10 cellular contexts compared by ENCODE assay signal in genomic region chr16:30187556-30187865, GRCh38. TPM values are rescaled to one million over a fixed set of nuclear protein-coding genes. Genes with fewer than 3 reads are reported as not detected.
DNase-seq lines count a peak whose midpoint lies in the region; ATAC-seq and TF ChIP-seq lines count a peak whose summit lies in the region.
"Had no signal": no experiment of that assay in that cellular context is flagged by ENCODE, and none has a peak within 500 bp of the region (broad histone marks: within the 10 kb centered on the region; RNA-seq: fewer than 3 reads in every experiment).

No MANE protein-coding gene starts in this region.

- peak overlapping the region; percentile 80; the same call in 1 of the 2 replicates for H3K4me2 ChIP-seq in OCI-LY1 (ENCODE audit: low read length)
- H3K4me2 ChIP-seq: neural progenitor cell had no signal

- H3K9me3 Mint-ChIP-seq in activated T-cell treated with anti-CD3 and anti-CD28 coated beads, Interleukin-2, amount 50 U/mL, for 4 hours = no peaks in the 10 kb centered on the region
- H3K9me3 Mint-ChIP-seq in central memory CD8-positive, alpha-beta T cell = no peaks in the 10 kb centered on the region
- no peaks in the 10 kb centered on the region for H3K9me3 Mint-ChIP-seq in stimulated activated naive CD8-positive, alpha-beta T cell treated with anti-CD3 and anti-CD28 coated beads, Interleukin-15, amount 100 ng/mL, for 72 hours
- H3K9me3 Mint-ChIP-seq: neural progenitor cell had no signal

- H3K79me2 ChIP-seq in OCI-LY1 (ENCODE audit: insufficient read depth, low read length) = no peaks in the 10 kb centered on the region

- no peaks in the 10 kb centered on the region for H4K20me1 ChIP-seq in OCI-LY1 (ENCODE audit: insufficient read depth, low read length)

- H3K9ac ChIP-seq in OCI-LY1 (ENCODE audit: low read length) = no peak overlapping the region
- H3K9ac ChIP-seq: neural progenitor cell had no signal

- H3K4me3 Mint-ChIP-seq in activated T-cell treated with anti-CD3 and anti-CD28 coated beads, Interleukin-2, amount 50 U/mL, for 4 hours = peak overlapping the region; percentile 98
- H3K4me3 Mint-ChIP-seq in central memory CD8-positive, alpha-beta T cell = peak overlapping the region; percentile 100
- peak overlapping the region; percentile 93 to 97 for H3K4me3 Mint-ChIP-seq in stimulated activated naive CD8-positive, alpha-beta T cell treated with anti-CD3 and anti-CD28 coated beads, Interleukin-15, amount 100 ng/mL, for 72 hours
- H3K4me3 Mint-ChIP-seq: neural progenitor cell had no signal

- peaks cover 35% of the 10 kb centered on the region for H3K4me1 ChIP-seq in OCI-LY1 (ENCODE audit: insufficient read depth, low read length, severe bottlenecking)

- peaks cover 27% of the 10 kb centered on the region for H3K4me1 Mint-ChIP-seq in activated T-cell treated with anti-CD3 and anti-CD28 coated beads, Interleukin-2, amount 50 U/mL, for 4 hours (ENCODE audit: low read depth)
- H3K4me1 Mint-ChIP-seq in central memory CD8-positive, alpha-beta T cell = peaks cover 38% of the 10 kb centered on the region
- peaks cover 35% of the 10 kb centered on the region for H3K4me1 Mint-ChIP-seq in stimulated activated naive CD8-positive, alpha-beta T cell treated with anti-CD3 and anti-CD28 coated beads, Interleukin-15, amount 100 ng/mL, for 72 hours

- peak overlapping the region; percentile 94 for H3K27ac Mint-ChIP-seq in central memory CD8-positive, alpha-beta T cell (ENCODE audit: low read depth)
- peak overlapping the region; percentile 98 to 99 for H3K27ac Mint-ChIP-seq in stimulated activated naive CD8-positive, alpha-beta T cell treated with anti-CD3 and anti-CD28 coated beads, Interleukin-15, amount 100 ng/mL, for 72 hours
- H3K27ac Mint-ChIP-seq: neural progenitor cell had no signal

- H3F3A ChIP-seq in OCI-LY1 (ENCODE audit: insufficient read depth, low read length) = no peaks in the 10 kb centered on the region

- peak overlapping the region; percentile 98 for H3K27ac ChIP-seq in OCI-LY1 (ENCODE audit: low read depth, low read length, poor library complexity, severe bottlenecking)
- H3K27ac ChIP-seq: neural progenitor cell had no signal

- no peaks in the 10 kb centered on the region for H3K9me2 ChIP-seq in OCI-LY1 (ENCODE audit: low read depth, low read length)

- DNase-seq in activated T-cell treated with anti-CD3 and anti-CD28 coated beads, Interleukin-2, amount 50 U/mL, for 4 hours = no peak
- no peak for DNase-seq in activated T-cell treated with anti-CD3 and anti-CD28 coated beads for 4 hours
- no peak for DNase-seq in central memory CD8-positive, alpha-beta T cell (ENCODE audit: low spot score in 2 of 2)
- no peak for DNase-seq in stimulated activated naive CD8-positive, alpha-beta T cell treated with anti-CD3 and anti-CD28 coated beads, Interleukin-15, amount 100 ng/mL, for 72 hours
- DNase-seq: NCI-H2107 had no signal

- no peak overlapping the region for H2AFZ ChIP-seq in OCI-LY1 (ENCODE audit: low read length)
- H2AFZ ChIP-seq: neural progenitor cell had no signal

- no peaks in the 10 kb centered on the region for H3K27me3 Mint-ChIP-seq in activated T-cell treated with anti-CD3 and anti-CD28 coated beads, Interleukin-2, amount 50 U/mL, for 4 hours (ENCODE audit: low read depth)
- H3K27me3 Mint-ChIP-seq in central memory CD8-positive, alpha-beta T cell = no peaks in the 10 kb centered on the region
- H3K27me3 Mint-ChIP-seq in stimulated activated naive CD8-positive, alpha-beta T cell treated with anti-CD3 and anti-CD28 coated beads, Interleukin-15, amount 100 ng/mL, for 72 hours = no peaks in the 10 kb centered on the region

- no peaks in the 10 kb centered on the region for H3K9me3 ChIP-seq in OCI-LY1 (ENCODE audit: low read length)

- H3K36me3 ChIP-seq in OCI-LY1 (ENCODE audit: insufficient read depth, low read length) = peaks cover 40% of the 10 kb centered on the region
- H3K36me3 ChIP-seq: neural progenitor cell had no signal

- no peak for ATAC-seq in activated T-cell treated with anti-CD3 and anti-CD28 coated beads, Interleukin-2, amount 50 U/mL, for 4 hours
- ATAC-seq in central memory CD8-positive, alpha-beta T cell (replicated peaks; ENCODE audit: extremely low read depth, poor library complexity, severe bottlenecking) = no peak
- ATAC-seq in stimulated activated naive CD8-positive, alpha-beta T cell treated with anti-CD3 and anti-CD28 coated beads, Interleukin-15, amount 100 ng/mL, for 72 hours = no peak
- ATAC-seq in HG02870 (IDR thresholded peaks at IDR 0.05; ENCODE audit: unreplicated experiment) (no peak), GM18907 (IDR thresholded peaks at IDR 0.05; ENCODE audit: unreplicated experiment) (no peak), HG02798 (IDR thresholded peaks at IDR 0.05; ENCODE audit: poor library complexity, unreplicated experiment) (no peak)

- TF ChIP-seq CTCF in OCI-LY1 (IDR thresholded peaks at IDR 0.05; ENCODE audit: low read length) = no peak

- no peak overlapping the region for H3K4me3 ChIP-seq in OCI-LY1 (ENCODE audit: low read depth, low read length, poor library complexity, severe bottlenecking)
- H3K4me3 ChIP-seq: neural progenitor cell had no signal

- H3K36me3 Mint-ChIP-seq in activated T-cell treated with anti-CD3 and anti-CD28 coated beads, Interleukin-2, amount 50 U/mL, for 4 hours (ENCODE audit: insufficient read depth) = peaks cover 21% of the 10 kb centered on the region
- peaks cover 46% of the 10 kb centered on the region for H3K36me3 Mint-ChIP-seq in central memory CD8-positive, alpha-beta T cell (ENCODE audit: insufficient read depth)
- H3K36me3 Mint-ChIP-seq: neural progenitor cell had no signal

- H3K27me3 ChIP-seq in OCI-LY1 (ENCODE audit: insufficient read depth, low read length) = no peaks in the 10 kb centered on the region

RNA-seq across cellular contexts. Expression of gene CORO1A, which starts 4.1 kb away (rescaled TPM):
- total RNA-seq in activated T-cell treated with anti-CD3 and anti-CD28 coated beads, Interleukin-2, amount 50 U/mL, for 4 hours = 100 to 1,000 TPM; 747 to 940 (median 832) TPM

RNA-seq across cellular contexts. Expression of gene BOLA2B, which starts 6.0 kb away (rescaled TPM):
- 100 to 1,000 TPM; 468 to 531 (median 481) TPM for total RNA-seq in activated T-cell treated with anti-CD3 and anti-CD28 coated beads, Interleukin-2, amount 50 U/mL, for 4 hours

RNA-seq across cellular contexts. Expression of gene SLX1A, which starts 6.2 kb away (rescaled TPM):
- total RNA-seq in activated T-cell treated with anti-CD3 and anti-CD28 coated beads, Interleukin-2, amount 50 U/mL, for 4 hours = 100 to 1,000 TPM in 1 of 3 donors, 10 to 100 TPM in 2; 84.5 to 110 (median 95.6) TPM

RNA-seq across cellular contexts. Expression of gene SULT1A3, which starts 11.5 kb away (rescaled TPM):
- 1 to 10 TPM; 6.8 to 7.6 (median 7.0) TPM for total RNA-seq in activated T-cell treated with anti-CD3 and anti-CD28 coated beads, Interleukin-2, amount 50 U/mL, for 4 hours
